21 cellular contexts compared by ENCODE assay signal in genomic region chrX:88397551-88397950, GRCh38.
DNase-seq lines count a peak whose midpoint lies in the region; ATAC-seq, FAIRE-seq and TF ChIP-seq lines count a peak whose summit lies in the region.
"Had no signal": no experiment of that assay in that cellular context is flagged by ENCODE, and none has a peak within 500 bp of the region (broad histone marks: within the 10 kb centered on the region; RNA-seq: fewer than 3 reads in every experiment).

No MANE protein-coding gene starts in this region.

- no peak for ATAC-seq in stimulated activated naive CD8-positive, alpha-beta T cell treated with anti-CD3 and anti-CD28 coated beads, Interleukin-15, amount 100 ng/mL, for 72 hours
- ATAC-seq: A549 had no signal

- POLR2A ChIA-PET in activated CD4-positive, alpha-beta T cell treated with anti-CD3 and anti-CD28 coated beads, Interleukin-2, amount 10 ng/mL, durations not matched to agents 7 days and 5 days (lab: Charles Lee) = no interaction called here

- no peak overlapping the region for H3K4me3 ChIP-seq in endodermal cell (ENCODE audit: low read length)
- no peak overlapping the region for H3K4me3 ChIP-seq in neural progenitor cell
- H3K4me3 ChIP-seq in small intestine (ENCODE audit: low read depth in 1 of 2, low read length in 2 of 2) = no peak overlapping the region
- H3K4me3 ChIP-seq: A549, Peyer's patch had no signal

- H2AFZ ChIP-seq in neural progenitor cell (replicated peaks) = no peak overlapping the region

- no peaks in the 10 kb centered on the region for H3K36me3 Mint-ChIP-seq in endodermal cell (ENCODE audit: low read depth)
- no peaks in the 10 kb centered on the region for H3K36me3 Mint-ChIP-seq in neural progenitor cell
- H3K36me3 Mint-ChIP-seq in activated CD4-positive, alpha-beta T cell treated with anti-CD3 and anti-CD28 coated beads, Interleukin-2, amount 10 ng/mL, durations not matched to agents 7 days and 5 days (ENCODE audit: low read depth) = no peaks in the 10 kb centered on the region
- H3K36me3 Mint-ChIP-seq: CD4-positive, CD25-positive, alpha-beta regulatory T cell had no signal

- H3F3A ChIP-seq in neural progenitor cell (ENCODE audit: low read depth) = no peaks in the 10 kb centered on the region

- FAIRE-seq in small intestine (lab: Jason Lieb, UNC) = no peak
- FAIRE-seq: H54 had no signal

- TF ChIP-seq CTCF in endodermal cell (conservative IDR thresholded peaks at IDR 0.05) = peak; percentile 70
- peak; percentile 42 for TF ChIP-seq CTCF in neural progenitor cell (IDR thresholded peaks at IDR 0.05)

- no CpG with 5 or more reads among the region's 2 CpGs for WGBS in endodermal cell (ENCODE audit: insufficient coverage in 1 of 2, insufficient read length in 1 of 2), 2 experiments
- WGBS in small intestine, 3 donors = 55 to 88% (median 78%) methylated on average over 2 of the region's 2 CpGs

- no peaks in the 10 kb centered on the region for H3K36me3 ChIP-seq in endodermal cell (ENCODE audit: control insufficient read depth, insufficient read depth, low read length)
- no peaks in the 10 kb centered on the region for H3K36me3 ChIP-seq in neural progenitor cell
- H3K36me3 ChIP-seq in small intestine (ENCODE audit: control insufficient read depth in 2 of 2, insufficient read depth in 2 of 2, low read length in 2 of 2) = no peaks in the 10 kb centered on the region
- H3K36me3 ChIP-seq: Peyer's patch had no signal

- H3K27ac ChIP-seq in endodermal cell (ENCODE audit: low read depth, low read length) (no peak overlapping the region), neural progenitor cell (no peak overlapping the region), small intestine (ENCODE audit: low read depth in 1 of 2, low read length in 1 of 2) (no peak overlapping the region)
- H3K27ac ChIP-seq: A549, Peyer's patch had no signal

- H3K79me2 ChIP-seq in neural progenitor cell (ENCODE audit: low read depth) = no peaks in the 10 kb centered on the region

- peaks cover 10% of the 10 kb centered on the region for H3K4me1 Mint-ChIP-seq in endodermal cell
- peaks cover 7% of the 10 kb centered on the region for H3K4me1 Mint-ChIP-seq in neural progenitor cell
- H3K4me1 Mint-ChIP-seq in stimulated activated naive CD8-positive, alpha-beta T cell treated with anti-CD3 and anti-CD28 coated beads, Interleukin-15, amount 100 ng/mL, for 72 hours = no peaks in the 10 kb centered on the region
- H3K4me1 Mint-ChIP-seq in activated CD4-positive, alpha-beta T cell treated with anti-CD3 and anti-CD28 coated beads, Interleukin-2, amount 10 ng/mL, durations not matched to agents 7 days and 5 days = no peaks in the 10 kb centered on the region
- H3K4me1 Mint-ChIP-seq: CD4-positive, CD25-positive, alpha-beta regulatory T cell had no signal

- H3K4me2 ChIP-seq in neural progenitor cell = no peak overlapping the region
- H3K4me2 ChIP-seq: A549 had no signal

- H3K4me1 ChIP-seq in endodermal cell (ENCODE audit: control insufficient read depth, insufficient read depth, low read length) (no peaks in the 10 kb centered on the region), neural progenitor cell (peaks cover 7% of the 10 kb centered on the region), small intestine (ENCODE audit: control insufficient read depth in 2 of 2, insufficient read depth in 1 of 2, low read depth in 1 of 2, low read length in 1 of 2) (no peaks in the 10 kb centered on the region)
- H3K4me1 ChIP-seq: A549, Peyer's patch had no signal

- H3K27me3 Mint-ChIP-seq in endodermal cell (ENCODE audit: insufficient read depth) (no peaks in the 10 kb centered on the region), neural progenitor cell (ENCODE audit: insufficient read depth, low read depth) (peaks cover 2% of the 10 kb centered on the region)
- no peaks in the 10 kb centered on the region for H3K27me3 Mint-ChIP-seq in stimulated activated naive CD8-positive, alpha-beta T cell treated with anti-CD3 and anti-CD28 coated beads, Interleukin-15, amount 100 ng/mL, for 72 hours
- no peaks in the 10 kb centered on the region for H3K27me3 Mint-ChIP-seq in activated CD4-positive, alpha-beta T cell treated with anti-CD3 and anti-CD28 coated beads, Interleukin-2, amount 10 ng/mL, durations not matched to agents 7 days and 5 days
- H3K27me3 Mint-ChIP-seq: CD4-positive, CD25-positive, alpha-beta regulatory T cell had no signal

- DNase-seq in NCI-H748 (lab: John Stamatoyannopoulos, UW; ENCODE audit: unreplicated experiment) = peak; percentile 0
- DNase-seq in NCI-H748 treated with DMSO at 0.1 percent for 48 hours (lab: John Stamatoyannopoulos, UW) = no peak
- DNase-seq in NAMALWA (ENCODE audit: low spot score) = peak; percentile 1
- no peak for DNase-seq in endodermal cell
- no peak for DNase-seq in neural progenitor cell (ENCODE audit: low spot score)
- DNase-seq in small intestine = no peak
- DNase-seq in stimulated activated naive CD8-positive, alpha-beta T cell treated with anti-CD3 and anti-CD28 coated beads, Interleukin-15, amount 100 ng/mL, for 72 hours = no peak
- DNase-seq in activated CD4-positive, alpha-beta T cell treated with anti-CD3 and anti-CD28 coated beads, Interleukin-2, amount 10 ng/mL, durations not matched to agents 7 days and 5 days = no peak
- DNase-seq: CD4-positive, CD25-positive, alpha-beta regulatory T cell; DND-41; GF-D8; KBM-7; NCI-H1092; NCI-H2107; NCI-H345; NCI-H526 treated with DMSO at 0.1 percent for 48 hours; Peyer's patch; SIG-M5; SW 1271 had no signal

- H4K20me1 ChIP-seq in neural progenitor cell (ENCODE audit: low read depth) = no peaks in the 10 kb centered on the region

- H3K27ac Mint-ChIP-seq in endodermal cell (no peak overlapping the region), neural progenitor cell (no peak overlapping the region)
- H3K27ac Mint-ChIP-seq in stimulated activated naive CD8-positive, alpha-beta T cell treated with anti-CD3 and anti-CD28 coated beads, Interleukin-15, amount 100 ng/mL, for 72 hours = no peak overlapping the region
- H3K27ac Mint-ChIP-seq in activated CD4-positive, alpha-beta T cell treated with anti-CD3 and anti-CD28 coated beads, Interleukin-2, amount 10 ng/mL, durations not matched to agents 7 days and 5 days = no peak overlapping the region
- H3K27ac Mint-ChIP-seq: CD4-positive, CD25-positive, alpha-beta regulatory T cell had no signal

- H3K27me3 ChIP-seq in endodermal cell (ENCODE audit: control insufficient read depth, insufficient read depth, low read length, poor library complexity, severe bottlenecking) (no peaks in the 10 kb centered on the region), neural progenitor cell (no peaks in the 10 kb centered on the region), small intestine (ENCODE audit: control insufficient read depth in 2 of 2, insufficient read depth in 2 of 2, low read length in 2 of 2) (no peaks in the 10 kb centered on the region)
- H3K27me3 ChIP-seq: Peyer's patch had no signal

- H3K9ac ChIP-seq in endodermal cell (ENCODE audit: extremely low read depth, low read length, poor library complexity, severe bottlenecking) (no peak overlapping the region), neural progenitor cell (no peak overlapping the region)

- CTCF ChIA-PET in activated CD4-positive, alpha-beta T cell treated with anti-CD3 and anti-CD28 coated beads, Interleukin-2, amount 10 ng/mL, durations not matched to agents 7 days and 5 days (lab: Charles Lee) = no interaction called here

- H3K4me3 Mint-ChIP-seq in endodermal cell = no peak overlapping the region
- H3K4me3 Mint-ChIP-seq in neural progenitor cell = no peak overlapping the region
- no peak overlapping the region for H3K4me3 Mint-ChIP-seq in stimulated activated naive CD8-positive, alpha-beta T cell treated with anti-CD3 and anti-CD28 coated beads, Interleukin-15, amount 100 ng/mL, for 72 hours
- H3K4me3 Mint-ChIP-seq in activated CD4-positive, alpha-beta T cell treated with anti-CD3 and anti-CD28 coated beads, Interleukin-2, amount 10 ng/mL, durations not matched to agents 7 days and 5 days = no peak overlapping the region
- H3K4me3 Mint-ChIP-seq: CD4-positive, CD25-positive, alpha-beta regulatory T cell had no signal

- H3K9me3 Mint-ChIP-seq in endodermal cell = no peaks in the 10 kb centered on the region
- no peaks in the 10 kb centered on the region for H3K9me3 Mint-ChIP-seq in neural progenitor cell
- H3K9me3 Mint-ChIP-seq in stimulated activated naive CD8-positive, alpha-beta T cell treated with anti-CD3 and anti-CD28 coated beads, Interleukin-15, amount 100 ng/mL, for 72 hours = no peaks in the 10 kb centered on the region
- no peaks in the 10 kb centered on the region for H3K9me3 Mint-ChIP-seq in activated CD4-positive, alpha-beta T cell treated with anti-CD3 and anti-CD28 coated beads, Interleukin-2, amount 10 ng/mL, durations not matched to agents 7 days and 5 days

- H3K9me3 ChIP-seq in endodermal cell (ENCODE audit: control insufficient read depth, low read length) (no peaks in the 10 kb centered on the region), neural progenitor cell (ENCODE audit: low read depth) (no peaks in the 10 kb centered on the region), small intestine (ENCODE audit: control insufficient read depth, low read depth) (no peaks in the 10 kb centered on the region)
- H3K9me3 ChIP-seq: A549, Peyer's patch had no signal

Comparison
In these comparisons a context has a peak if more than half of its experiments do, and no peak if none do; other contexts are left out.
1. DNase-seq: peak in NCI-H748 (single experiment) and NAMALWA (single experiment); none in NCI-H748 treated with DMSO at 0.1 percent for 48 hours (single experiment), endodermal cell (single experiment), neural progenitor cell (single experiment), small intestine (single experiment), stimulated activated naive CD8-positive, alpha-beta T cell treated with anti-CD3 and anti-CD28 coated beads, Interleukin-15, amount 100 ng/mL, for 72 hours (0 of 2) and activated CD4-positive, alpha-beta T cell treated with anti-CD3 and anti-CD28 coated beads, Interleukin-2, amount 10 ng/mL, durations not matched to agents 7 days and 5 days (single experiment).